15 cellular contexts compared by ENCODE assay signal in the genomic region with DNA sequence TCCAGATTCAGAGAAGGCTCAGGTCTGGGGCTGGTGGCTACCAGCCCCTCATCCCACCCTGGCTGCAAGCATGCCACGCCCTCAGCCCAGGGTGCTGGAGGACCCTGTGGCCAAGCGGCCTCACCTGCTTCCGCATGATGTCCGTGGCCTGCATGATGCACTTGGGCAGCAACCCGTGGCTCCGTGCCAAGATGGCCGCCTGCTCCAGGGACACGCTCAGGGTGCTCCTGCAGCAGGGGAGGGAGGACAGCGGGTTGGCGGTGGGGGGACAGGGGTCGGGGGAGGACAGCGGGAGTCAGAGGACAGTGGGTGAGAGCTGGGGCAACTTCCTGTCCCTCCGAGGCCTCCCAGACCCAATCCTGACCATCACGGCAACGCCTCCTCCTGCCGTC.
"Had no signal": no experiment of that assay in that cellular context is flagged by ENCODE, and none has a peak within 500 bp of the region (broad histone marks: within the 10 kb centered on the region; RNA-seq: fewer than 3 reads in every experiment).

No MANE protein-coding gene starts in this region.

- FAIRE-seq: islet of Langerhans had no signal

- H3K9me3 ChIP-seq: gastroesophageal sphincter, right lobe of liver, testis had no signal

- H3K27ac ChIP-seq: epithelial cell of prostate, gastroesophageal sphincter, right lobe of liver, skin epidermis, testis had no signal

- H3K4me1 ChIP-seq: gastroesophageal sphincter, right lobe of liver had no signal

- DNase-seq: activated CD4-positive, alpha-beta memory T cell treated with anti-CD3 and anti-CD28 coated beads, Interleukin-2, amount 10 ng/mL, durations not matched to agents 7 days and 5 days; activated CD4-positive, alpha-beta T cell treated with anti-CD3 and anti-CD28 coated beads for 48 hours; activated CD4-positive, CD25-positive, alpha-beta regulatory T cell; activated effector memory CD4-positive, alpha-beta T cell treated with anti-CD3 and anti-CD28 coated beads, Interleukin-2, amount 50 U/mL, for 16 hours; activated naive CD4-positive, alpha-beta T cell treated with anti-CD3 and anti-CD28 coated beads, Interleukin-2, amount 50 U/mL, for 16 hours; activated naive CD8-positive, alpha-beta T cell treated with anti-CD3 and anti-CD28 coated beads, Interleukin-2, amount 50 U/mL, for 24 hours; naive thymus-derived CD8-positive, alpha-beta T cell; stimulated activated CD4-positive, alpha-beta T cell treated with anti-CD3 and anti-CD28 coated beads, Interleukin-2, amount 100 ng/mL, for 24 hours; testis had no signal

- ATAC-seq: activated naive CD8-positive, alpha-beta T cell treated with anti-CD3 and anti-CD28 coated beads, Interleukin-2, amount 50 U/mL, for 24 hours; gastroesophageal sphincter; right lobe of liver; stimulated activated memory B cell treated with anti-CD40 and anti-IgM and Interleukin-4, amounts not matched to agents 10 μg/mL and 1 μg/mL and 100 μg/mL, for 72 hours had no signal

- H3K4me3 ChIP-seq: gastroesophageal sphincter, right lobe of liver, skin epidermis, testis had no signal

- H3K27me3 ChIP-seq: gastroesophageal sphincter, right lobe of liver, testis had no signal
